8 cellular contexts compared by ENCODE assay signal in the genomic region with DNA sequence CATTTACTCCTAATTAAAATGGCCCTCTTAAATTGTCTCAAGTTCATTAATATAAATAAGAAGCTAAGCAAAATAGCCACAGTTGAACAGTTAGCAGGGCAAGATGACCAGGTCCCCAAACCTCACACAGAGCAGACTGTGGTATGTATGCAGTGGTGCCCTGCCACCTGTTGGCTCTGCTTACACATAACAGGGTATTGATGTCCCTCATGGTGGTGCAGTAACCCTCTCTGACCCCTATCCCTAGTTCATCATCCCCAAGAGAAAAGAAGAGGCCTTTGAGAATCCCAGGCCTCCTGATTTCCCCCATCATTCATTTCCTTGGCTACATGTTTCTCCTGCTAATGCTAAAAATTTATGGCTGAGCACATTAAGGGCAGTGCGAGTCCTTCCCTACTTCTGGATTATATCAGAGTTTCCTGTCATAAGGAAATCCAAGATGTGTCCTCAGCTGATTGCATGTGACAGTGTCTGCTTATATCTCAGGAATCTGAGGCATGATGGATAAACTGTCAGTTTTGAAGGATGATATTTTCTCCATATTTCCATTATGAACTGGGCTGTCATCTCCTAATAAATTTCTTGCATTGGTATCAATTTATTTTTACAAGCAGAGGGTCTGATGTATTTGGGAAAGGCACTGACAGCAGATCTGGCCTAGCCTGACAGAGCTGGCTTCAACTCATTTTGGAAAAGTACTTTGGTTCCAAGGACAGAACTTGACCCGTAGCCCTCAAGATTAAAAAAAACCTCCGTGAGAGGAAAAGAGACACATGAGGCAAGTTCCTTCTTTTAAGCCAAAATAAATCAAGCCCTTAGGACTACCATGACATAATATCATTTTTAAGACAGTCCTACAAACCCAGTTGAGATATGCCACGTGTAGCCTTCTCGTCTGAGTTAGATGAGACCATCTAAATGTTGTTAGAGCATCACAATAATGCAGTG.
A peak's percentile ranks its signal among the peaks of the same experiment; 100 is the strongest.
DNase-seq lines count a peak whose midpoint lies in the region; ATAC-seq, FAIRE-seq and TF ChIP-seq lines count a peak whose summit lies in the region.

No MANE protein-coding gene starts in this region.

- POLR2A ChIA-PET in naive thymus-derived CD4-positive, alpha-beta T cell (lab: Charles Lee), result no interaction called here

- FAIRE-seq in D721Med (lab: Jason Lieb, UNC), result no peak
- peak; percentile 43 for FAIRE-seq in astrocyte (lab: Jason Lieb, UNC)

- intact Hi-C loops in naive thymus-derived CD4-positive, alpha-beta T cell (cut with micrococcal nuclease), result no loop called here

- H3K36me3 ChIP-seq in KMS-11 (ENCODE audit: insufficient read depth) (no peaks in the 10 kb centered on the region), astrocyte (ENCODE audit: insufficient read depth, low read length) (no peaks in the 10 kb centered on the region), lung (ENCODE audit: control insufficient read depth in 2 of 2, insufficient read depth in 2 of 2, low read length in 2 of 2) (no peaks in the 10 kb centered on the region)
- H3K36me3 ChIP-seq in naive thymus-derived CD4-positive, alpha-beta T cell (ENCODE audit: control insufficient read depth in 2 of 3, insufficient read depth in 3 of 3, low read length in 3 of 3), result no peaks in the 10 kb centered on the region

- peaks cover 9% of the 10 kb centered on the region for H3K4me1 Mint-ChIP-seq in astrocyte (ENCODE audit: low read depth, unreplicated experiment)
- no peaks in the 10 kb centered on the region for H3K4me1 Mint-ChIP-seq in naive thymus-derived CD4-positive, alpha-beta T cell

- H3K4me2 ChIP-seq in KMS-11 (no peak overlapping the region), astrocyte (ENCODE audit: low read length) (no peak overlapping the region)

- DNase-seq in D721Med (ENCODE audit: insufficient read length, low spot score) (no peak), astrocyte (ENCODE audit: low read depth) (no peak), lung (ENCODE audit: low spot score) (no peak)
- DNase-seq in activated CD8-positive, alpha-beta memory T cell treated with anti-CD3 and anti-CD28 coated beads, Interleukin-2, amount 50 U/mL, for 48 hours, result no peak
- no peak for DNase-seq in stimulated activated CD4-positive, alpha-beta T cell treated with anti-CD3 and anti-CD28 coated beads, Interleukin-4, amount 100 ng/mL, for 24 hours
- DNase-seq in naive thymus-derived CD4-positive, alpha-beta T cell, result no peak

- 50 to 56% methylated on average over 5 of the region's 5 CpGs for WGBS in lung, 2 donors

- CTCF ChIA-PET in naive thymus-derived CD4-positive, alpha-beta T cell (lab: Charles Lee), result no interaction called here

- no peaks in the 10 kb centered on the region for H3K4me1 ChIP-seq in KMS-11 (ENCODE audit: low read depth, poor library complexity, severe bottlenecking)
- peaks cover 22% of the 10 kb centered on the region for H3K4me1 ChIP-seq in astrocyte (ENCODE audit: insufficient read depth, low read length)
- peaks cover 0 to 5% of the 10 kb centered on the region in 2 donors for H3K4me1 ChIP-seq in lung (ENCODE audit: control insufficient read depth in 2 of 2, insufficient read depth in 2 of 2, low read length in 2 of 2)
- no peaks in the 10 kb centered on the region for H3K4me1 ChIP-seq in naive thymus-derived CD4-positive, alpha-beta T cell (ENCODE audit: control insufficient read depth in 2 of 2, insufficient read depth in 2 of 2, low read length in 2 of 2)

- H3K27ac ChIP-seq in KMS-11 (no peak overlapping the region), astrocyte (ENCODE audit: low read depth, low read length) (no peak overlapping the region), lung (ENCODE audit: low read depth in 1 of 2, low read length in 1 of 2) (peak overlapping the region in 1 of 2 donors; percentile 22)
- no peak overlapping the region for H3K27ac ChIP-seq in naive thymus-derived CD4-positive, alpha-beta T cell (ENCODE audit: low read depth, low read length)

- H3K27me3 Mint-ChIP-seq in astrocyte (ENCODE audit: low read depth, unreplicated experiment), result no peaks in the 10 kb centered on the region
- peaks cover 0 to 12% (median 0%) of the 10 kb centered on the region in 5 donors for H3K27me3 Mint-ChIP-seq in naive thymus-derived CD4-positive, alpha-beta T cell

- no peak overlapping the region for H3K4me3 Mint-ChIP-seq in astrocyte (ENCODE audit: unreplicated experiment)
- no peak overlapping the region for H3K4me3 Mint-ChIP-seq in naive thymus-derived CD4-positive, alpha-beta T cell

- H4K20me1 ChIP-seq in KMS-11 (ENCODE audit: insufficient read depth), result no peaks in the 10 kb centered on the region
- no peaks in the 10 kb centered on the region for H4K20me1 ChIP-seq in astrocyte (ENCODE audit: insufficient read depth, low read length)

- H3K27ac Mint-ChIP-seq in astrocyte (ENCODE audit: unreplicated experiment), result no peak overlapping the region
- no peak overlapping the region for H3K27ac Mint-ChIP-seq in naive thymus-derived CD4-positive, alpha-beta T cell

- peaks cover 3% of the 10 kb centered on the region for H3K9me3 ChIP-seq in astrocyte (ENCODE audit: insufficient read depth, low read depth, low read length)
- peaks cover 0 to 4% of the 10 kb centered on the region in 2 donors for H3K9me3 ChIP-seq in lung (ENCODE audit: control insufficient read depth in 2 of 2, insufficient read depth in 1 of 2, low read length in 1 of 2)
- no peaks in the 10 kb centered on the region for H3K9me3 ChIP-seq in naive thymus-derived CD4-positive, alpha-beta T cell (ENCODE audit: control insufficient read depth in 2 of 3, low read length in 3 of 3)

- no peak overlapping the region for H3K4me3 ChIP-seq in KMS-11 (IDR thresholded peaks at IDR 0.05; ENCODE audit: insufficient read depth, low read depth, low read length)
- H3K4me3 ChIP-seq in astrocyte (ENCODE audit: insufficient read depth, low read depth, low read length), result no peak overlapping the region
- no peak overlapping the region for H3K4me3 ChIP-seq in lung
- H3K4me3 ChIP-seq in naive thymus-derived CD4-positive, alpha-beta T cell (ENCODE audit: low read length), result no peak overlapping the region

- H3K36me3 Mint-ChIP-seq in astrocyte (ENCODE audit: low read depth, unreplicated experiment), result peaks cover under 1% of the 10 kb centered on the region
- H3K36me3 Mint-ChIP-seq in naive thymus-derived CD4-positive, alpha-beta T cell, result no peaks in the 10 kb centered on the region

- TF ChIP-seq CTCF in D721Med (IDR thresholded peaks at IDR 0.05; ENCODE audit: insufficient read depth, missing control alignments) (peak; percentile 26), KMS-11 (conservative IDR thresholded peaks at IDR 0.05; ENCODE audit: low read depth, low read length) (peak; percentile 62), astrocyte (IDR thresholded peaks at IDR 0.05; ENCODE audit: insufficient read depth, low read depth, low read length) (peak; percentile 14), lung (IDR thresholded peaks at IDR 0.05; ENCODE audit: control extremely low read depth, extremely low read depth) (peak; percentile 10)

- H3K27me3 ChIP-seq in KMS-11 (ENCODE audit: insufficient read depth, low read depth) (no peaks in the 10 kb centered on the region), astrocyte (ENCODE audit: insufficient read depth, low read length) (no peaks in the 10 kb centered on the region), lung (ENCODE audit: control insufficient read depth, insufficient read depth) (no peaks in the 10 kb centered on the region)
- no peaks in the 10 kb centered on the region for H3K27me3 ChIP-seq in naive thymus-derived CD4-positive, alpha-beta T cell (ENCODE audit: control insufficient read depth in 2 of 2, insufficient read depth in 2 of 2, low read length in 2 of 2)

- ATAC-seq in GM19023 (IDR thresholded peaks at IDR 0.05; ENCODE audit: unreplicated experiment), result peak; percentile 50
- ATAC-seq in lung (ENCODE audit: insufficient read depth, low FRiP score), result no peak
- ATAC-seq in naive thymus-derived CD4-positive, alpha-beta T cell, result no peak

- no peaks in the 10 kb centered on the region for H3K79me2 ChIP-seq in KMS-11 (ENCODE audit: insufficient read depth, low read depth)
- no peaks in the 10 kb centered on the region for H3K79me2 ChIP-seq in astrocyte (ENCODE audit: insufficient read depth, low read length)

- H2AFZ ChIP-seq in KMS-11 (ENCODE audit: low read depth), result no peak overlapping the region
- H2AFZ ChIP-seq in astrocyte (ENCODE audit: low read depth, low read length), result no peak overlapping the region

- H3K9ac ChIP-seq in KMS-11, result no peak overlapping the region
- H3K9ac ChIP-seq in astrocyte (ENCODE audit: low read length), result no peak overlapping the region

- H3K9me3 Mint-ChIP-seq in astrocyte (ENCODE audit: unreplicated experiment), result peaks cover 9% of the 10 kb centered on the region
- peaks cover 0 to 5% (median 0%) of the 10 kb centered on the region in 11 donors for H3K9me3 Mint-ChIP-seq in naive thymus-derived CD4-positive, alpha-beta T cell

Comparison
In these comparisons a context has a peak if more than half of its experiments do, and no peak if none do; other contexts are left out.
1. CTCF ChIP-seq: peak in every context shown above with its lines; median percentile 62 in KMS-11; 26 in D721Med; 14 in astrocyte; 10 in lung.